26 cellular contexts compared by ENCODE assay signal in genomic region chr11:118109231-118109630, GRCh38. TPM values are rescaled to one million over a fixed set of nuclear protein-coding genes. Genes with fewer than 3 reads are reported as not detected.
DNase-seq lines count a peak whose midpoint lies in the region; ATAC-seq, FAIRE-seq and TF ChIP-seq lines count a peak whose summit lies in the region.
"Had no signal": no experiment of that assay in that cellular context is flagged by ENCODE, and none has a peak within 500 bp of the region (broad histone marks: within the 10 kb centered on the region; RNA-seq: fewer than 3 reads in every experiment).

No MANE protein-coding gene starts in this region.

- POLR2A ChIA-PET in HepG2 (lab: Yijun Ruan, JAX) (no interaction called here), HEK293T (lab: Yijun Ruan, JAX) (no interaction called here)

- no peak for TF ChIP-seq POLR2A in HepG2 (IDR thresholded peaks at IDR 0.05; ENCODE audit: insufficient read depth in 1 of 2, low read depth in 2 of 2, low read length in 2 of 2)

- H2AFZ ChIP-seq in HepG2 (ENCODE audit: low read length): no peak overlapping the region

- H3K4me1 ChIP-seq in liver (ENCODE audit: control insufficient read depth in 4 of 4, insufficient read depth in 4 of 4, low read length in 3 of 4): no peaks in the 10 kb centered on the region
- H3K4me1 ChIP-seq in HepG2 (ENCODE audit: insufficient read depth, low read length): peaks cover 10% of the 10 kb centered on the region
- H3K4me1 ChIP-seq: SJCRH30, tibial nerve had no signal

- H3K27ac ChIP-seq in liver (ENCODE audit: low read depth in 1 of 2, low read length in 2 of 2) (no peak overlapping the region), HepG2 (ENCODE audit: extremely low read length, insufficient read depth, low read length) (no peak overlapping the region)
- H3K27ac ChIP-seq: neutrophil, SJCRH30, tibial nerve had no signal

- in situ Hi-C loops in HepG2 (cut with HindIII; ENCODE audit: extremely low pct_ligation_motif_present, low pct_unique_long_range_greater_than_20kb): no loop called here

- H3K9ac ChIP-seq in liver (ENCODE audit: low read depth in 1 of 2, low read length in 2 of 2): no peak overlapping the region
- no peak overlapping the region for H3K9ac ChIP-seq in HepG2 (ENCODE audit: insufficient read depth, low read depth, low read length)

- CTCF ChIA-PET in HepG2 (lab: Yijun Ruan, JAX; ENCODE audit: low intra/inter-chr PET ratio, low total read pairs): no interaction called here
- CTCF ChIA-PET in HEK293T (lab: Yijun Ruan, JAX): no interaction called here

- TF ChIP-seq RAD21 in liver (IDR thresholded peaks at IDR 0.05): no peak
- no peak for TF ChIP-seq RAD21 in HepG2 (CRISPR knock-in tag; IDR thresholded peaks at IDR 0.05)

- H3K9me3 ChIP-seq in liver (ENCODE audit: control insufficient read depth in 4 of 4, low read length in 3 of 4) (no peaks in the 10 kb centered on the region), HepG2 (ENCODE audit: low read length) (no peaks in the 10 kb centered on the region)
- H3K9me3 ChIP-seq: neutrophil, SJCRH30, tibial nerve had no signal

- 71% methylated on average over 2 of the region's 2 CpGs for WGBS in liver
- 0% methylated on average over 2 of the region's 2 CpGs for WGBS in HepG2 (ENCODE audit: low lambda C conversion rate)

- no peak for FAIRE-seq in HepG2 (lab: Jason Lieb, UNC)
- FAIRE-seq: GM19239 had no signal

- intact Hi-C loops in HepG2 (cut with micrococcal nuclease; ENCODE audit: unreplicated experiment) (no loop called here), left cardiac atrium (cut with DNase I) (no loop called here)

- H3K4me2 ChIP-seq in HepG2 (ENCODE audit: low read depth, low read length): no peak overlapping the region

- H3K36me3 ChIP-seq in liver (ENCODE audit: control insufficient read depth in 4 of 4, insufficient read depth in 3 of 4, low read depth in 1 of 4, low read length in 3 of 4) (no peaks in the 10 kb centered on the region), HepG2 (replicated peaks in 1 of 2; ENCODE audit: control insufficient read depth in 1 of 2, insufficient read depth in 2 of 2, low read length in 2 of 2) (no peaks in the 10 kb centered on the region)
- H3K36me3 ChIP-seq: neutrophil, SJCRH30, tibial nerve had no signal

- no peaks in the 10 kb centered on the region for H3K79me2 ChIP-seq in HepG2 (ENCODE audit: insufficient read depth, low read length)

- no peaks in the 10 kb centered on the region for H4K20me1 ChIP-seq in HepG2 (ENCODE audit: insufficient read depth, low read length)

- DNase-seq in HepG2 (ENCODE audit: low spot score) (no peak), cardiac fibroblast (ENCODE audit: low read depth in 2 of 2) (peak; percentile 9 to 11), left cardiac atrium (no peak), dedifferentiated amniotic fluid mesenchymal stem cell (ENCODE audit: extremely low spot score) (no peak), HEK293T (ENCODE audit: extremely low spot score) (no peak)
- DNase-seq: activated B cell treated with CpG ODN at 0.5 μM for 24 hours; activated naive CD8-positive, alpha-beta T cell treated with anti-CD3 and anti-CD28 coated beads, Interleukin-2, amount 50 U/mL, for 24 hours; CD4-positive, alpha-beta memory T cell; DMS53; H9; left colon; NCI-H2081; NCI-H524; SJCRH30; stimulated activated CD4-positive, alpha-beta T cell treated with anti-CD3 and anti-CD28 coated beads, Interleukin-15, amount 100 ng/mL, for 24 hours; stimulated activated naive CD4-positive, alpha-beta T cell had no signal

- BruUV-seq in HepG2 (replicated peaks; lab: Mats Ljungman, UMichigan): no TSS peak

- ATAC-seq in HepG2 (no peak), left cardiac atrium (peak; percentile 32 to 84), GM21825 (IDR thresholded peaks at IDR 0.05; ENCODE audit: unreplicated experiment) (no peak), GM19023 (IDR thresholded peaks at IDR 0.05; ENCODE audit: unreplicated experiment) (no peak)
- ATAC-seq: activated naive CD8-positive, alpha-beta T cell treated with anti-CD3 and anti-CD28 coated beads, Interleukin-2, amount 50 U/mL, for 24 hours; activated T-helper 17 cell treated with anti-CD3 and anti-CD28 coated beads, Interleukin-2, amount 50 U/mL, for 72 hours; left colon had no signal

- H3K27me3 ChIP-seq in liver (ENCODE audit: control insufficient read depth in 4 of 4, insufficient read depth in 4 of 4, low read length in 3 of 4): no peaks in the 10 kb centered on the region
- peaks cover 5 to 31% of the 10 kb centered on the region in 2 experiments for H3K27me3 ChIP-seq in HepG2 (ENCODE audit: control insufficient read depth in 1 of 2, insufficient read depth in 2 of 2, low read length in 2 of 2)
- H3K27me3 ChIP-seq: neutrophil, SJCRH30, tibial nerve had no signal

- TF ChIP-seq CTCF in liver (IDR thresholded peaks at IDR 0.05; ENCODE audit: low read depth, low read length, missing input control) (no peak), HepG2 (CRISPR knock-in tag; IDR thresholded peaks at IDR 0.05) (no peak), cardiac fibroblast (IDR thresholded peaks at IDR 0.05; ENCODE audit: low read depth, low read length) (no peak)

- H3K4me3 ChIP-seq in liver (ENCODE audit: low read depth in 1 of 3, low read length in 3 of 3) (no peak overlapping the region), HepG2 (replicated peaks in 1 of 3; ENCODE audit: insufficient read depth in 1 of 3, low read depth in 2 of 3, low read length in 3 of 3) (no peak overlapping the region), cardiac fibroblast (replicated peaks in 1 of 2; ENCODE audit: low read depth in 2 of 2, low read length in 2 of 2) (no peak overlapping the region)
- H3K4me3 ChIP-seq: SJCRH30, tibial nerve had no signal

- TF ChIP-seq EP300 in HepG2 (IDR thresholded peaks at IDR 0.05; ENCODE audit: low read depth in 2 of 2, low read length in 2 of 2): no peak
- no peak for TF ChIP-seq EP300 in HepG2 (CRISPR knock-in tag; IDR thresholded peaks at IDR 0.05; ENCODE audit: borderline replicate concordance)

RNA-seq across cellular contexts. Expression of gene SMIM35, which starts 22.5 kb away (rescaled TPM):
- total RNA-seq in liver (not detected), HepG2 (2016; rRNA removed; fragmentation: Illumina TruSeq; extraction: Trizol) (not detected in 2 replicates), left cardiac atrium (not detected)
- polyA plus RNA-seq in liver (under 1 TPM in 1 of 2 donors, not detected in 1; 0.07 TPM), HepG2 (2011; rRNA removed) (0.04 TPM in 1 of 2 replicates, not detected in the other)
- total RNA-seq in HepG2 (2016; cell fraction: cytosol; rRNA removed; fragmentation: Illumina TruSeq; extraction: Trizol; ENCODE audit: low read depth): not detected in 2 replicates
- total RNA-seq in HepG2 (2016; cell fraction: insoluble cytoplasmic fraction; rRNA removed; fragmentation: Illumina TruSeq; extraction: Trizol): not detected in 2 replicates
- total RNA-seq in HepG2 (2016; cell fraction: membrane; rRNA removed; fragmentation: Illumina TruSeq; extraction: Trizol): not detected in 2 replicates
- not detected in 2 replicates for total RNA-seq in HepG2 (2016; cell fraction: nucleus; rRNA removed; fragmentation: Illumina TruSeq; extraction: Trizol)
- 0.01 TPM in 1 of 2 replicates, not detected in the other for polyA plus RNA-seq in HepG2 (2011; cell fraction: cytosol; rRNA removed)
- 0.05 TPM in 2 replicates for polyA plus RNA-seq in HepG2 (2011; cell fraction: nucleus; rRNA removed)
- not detected in 2 replicates for polyA plus RNA-seq in HepG2 (2012)
- polyA plus RNA-seq in HepG2 (2016; cell fraction: cytosol; fragmentation: Illumina TruSeq; extraction: Trizol; ENCODE audit: low read depth): not detected in 2 replicates
- not detected in 2 replicates for polyA plus RNA-seq in HepG2 (2016; cell fraction: insoluble cytoplasmic fraction; fragmentation: Illumina TruSeq; extraction: Trizol; ENCODE audit: low read depth)
- polyA plus RNA-seq in HepG2 (2016; cell fraction: membrane; fragmentation: Illumina TruSeq; extraction: Trizol; ENCODE audit: low read depth): not detected in 2 replicates
- not detected in 2 replicates for polyA plus RNA-seq in HepG2 (2016; cell fraction: nucleus; fragmentation: Illumina TruSeq; extraction: Trizol; ENCODE audit: insufficient read depth, low read depth)
- 0.04 TPM in 1 of 2 replicates, not detected in the other for polyA minus RNA-seq in HepG2 (2011; rRNA and poly(A)+ RNA removed; ENCODE audit: low replicate concordance)
- polyA minus RNA-seq in HepG2 (2011; cell fraction: cytosol; rRNA and poly(A)+ RNA removed): not detected in 2 replicates
- not detected in 2 replicates for polyA minus RNA-seq in HepG2 (2011; cell fraction: nucleus; rRNA and poly(A)+ RNA removed)
- total RNA-seq: A673; activated T-helper 17 cell treated with anti-CD3 and anti-CD28 coated beads, Interleukin-2, amount 50 U/mL, for 72 hours; H9; SJCRH30; tibial nerve had no signal

RNA-seq across cellular contexts. Expression of gene TMPRSS4, which starts 32.4 kb away (rescaled TPM):
- under 1 TPM; 0.08 to 0.33 TPM for total RNA-seq in liver
- under 1 TPM in 1 of 2 donors, not detected in 1; 0.24 TPM for polyA plus RNA-seq in liver
- total RNA-seq in HepG2 (2016; rRNA removed; fragmentation: Illumina TruSeq; extraction: Trizol): not detected in 2 replicates
- total RNA-seq in HepG2 (2016; cell fraction: cytosol; rRNA removed; fragmentation: Illumina TruSeq; extraction: Trizol; ENCODE audit: low read depth): not detected in 2 replicates
- total RNA-seq in HepG2 (2016; cell fraction: insoluble cytoplasmic fraction; rRNA removed; fragmentation: Illumina TruSeq; extraction: Trizol): not detected in 2 replicates
- not detected in 2 replicates for total RNA-seq in HepG2 (2016; cell fraction: membrane; rRNA removed; fragmentation: Illumina TruSeq; extraction: Trizol)
- total RNA-seq in HepG2 (2016; cell fraction: nucleus; rRNA removed; fragmentation: Illumina TruSeq; extraction: Trizol): not detected in 2 replicates
- polyA plus RNA-seq in HepG2 (2011; rRNA removed): 0.18 and 0.32 TPM in 2 replicates
- polyA plus RNA-seq in HepG2 (2011; cell fraction: cytosol; rRNA removed): 0.06 and 0.09 TPM in 2 replicates
- polyA plus RNA-seq in HepG2 (2011; cell fraction: nucleus; rRNA removed): 0.17 and 0.29 TPM in 2 replicates
- 0.27 and 0.35 TPM in 2 replicates for polyA plus RNA-seq in HepG2 (2012)
- polyA plus RNA-seq in HepG2 (2016; cell fraction: cytosol; fragmentation: Illumina TruSeq; extraction: Trizol; ENCODE audit: low read depth): not detected in 2 replicates
- polyA plus RNA-seq in HepG2 (2016; cell fraction: insoluble cytoplasmic fraction; fragmentation: Illumina TruSeq; extraction: Trizol; ENCODE audit: low read depth): not detected in 2 replicates
- polyA plus RNA-seq in HepG2 (2016; cell fraction: membrane; fragmentation: Illumina TruSeq; extraction: Trizol; ENCODE audit: low read depth): not detected in 2 replicates
- polyA plus RNA-seq in HepG2 (2016; cell fraction: nucleus; fragmentation: Illumina TruSeq; extraction: Trizol; ENCODE audit: insufficient read depth, low read depth): not detected in 2 replicates
- not detected in 2 replicates for polyA minus RNA-seq in HepG2 (2011; rRNA and poly(A)+ RNA removed; ENCODE audit: low replicate concordance)
- not detected in 2 replicates for polyA minus RNA-seq in HepG2 (2011; cell fraction: cytosol; rRNA and poly(A)+ RNA removed)
- 0.25 TPM in 1 of 2 replicates, not detected in the other for polyA minus RNA-seq in HepG2 (2011; cell fraction: nucleus; rRNA and poly(A)+ RNA removed)
- not detected for total RNA-seq in left cardiac atrium
- total RNA-seq: A673; activated B cell treated with CpG ODN at 0.5 μM for 24 hours; H9; mononuclear cell; SJCRH30; T-helper 2 cell treated with Interferon-gamma antibody and Interleukin-4, amounts not matched to agents 100 ng/mL and 5 ng/mL, for 36 hours; tibial nerve had no signal
- polyA plus RNA-seq: CD4-positive, alpha-beta memory T cell had no signal

RNA-seq across cellular contexts. Expression of gene SCN4B, which starts 43.4 kb away (rescaled TPM):
- total RNA-seq in liver (under 1 TPM; 0.05 to 0.67 TPM), HepG2 (2016; rRNA removed; fragmentation: Illumina TruSeq; extraction: Trizol) (0.04 TPM in 1 of 2 replicates, not detected in the other), left cardiac atrium (10 to 100 TPM in 1 of 2 donors, 1 to 10 TPM in 1; 5.9 to 11.3 TPM)
- polyA plus RNA-seq in liver (under 1 TPM in 1 of 2 donors, not detected in 1; 0.42 TPM), HepG2 (2011; rRNA removed) (0.29 and 0.38 TPM in 2 replicates)
- not detected in 2 replicates for total RNA-seq in HepG2 (2016; cell fraction: cytosol; rRNA removed; fragmentation: Illumina TruSeq; extraction: Trizol; ENCODE audit: low read depth)
- total RNA-seq in HepG2 (2016; cell fraction: insoluble cytoplasmic fraction; rRNA removed; fragmentation: Illumina TruSeq; extraction: Trizol): 0.19 TPM in 1 of 2 replicates, not detected in the other
- 0.03 TPM in 1 of 2 replicates, not detected in the other for total RNA-seq in HepG2 (2016; cell fraction: membrane; rRNA removed; fragmentation: Illumina TruSeq; extraction: Trizol)
- not detected in 2 replicates for total RNA-seq in HepG2 (2016; cell fraction: nucleus; rRNA removed; fragmentation: Illumina TruSeq; extraction: Trizol)
- 0.13 and 0.19 TPM in 2 replicates for polyA plus RNA-seq in HepG2 (2011; cell fraction: cytosol; rRNA removed)
- polyA plus RNA-seq in HepG2 (2011; cell fraction: nucleus; rRNA removed): 0.64 and 0.72 TPM in 2 replicates
- 0.07 TPM in 2 replicates for polyA plus RNA-seq in HepG2 (2012)
- polyA plus RNA-seq in HepG2 (2016; cell fraction: cytosol; fragmentation: Illumina TruSeq; extraction: Trizol; ENCODE audit: low read depth): not detected in 2 replicates
- 0.20 TPM in 1 of 2 replicates, not detected in the other for polyA plus RNA-seq in HepG2 (2016; cell fraction: insoluble cytoplasmic fraction; fragmentation: Illumina TruSeq; extraction: Trizol; ENCODE audit: low read depth)
- polyA plus RNA-seq in HepG2 (2016; cell fraction: membrane; fragmentation: Illumina TruSeq; extraction: Trizol; ENCODE audit: low read depth): 0.16 TPM in 1 of 2 replicates, not detected in the other
- polyA plus RNA-seq in HepG2 (2016; cell fraction: nucleus; fragmentation: Illumina TruSeq; extraction: Trizol; ENCODE audit: insufficient read depth, low read depth): 0.17 and 0.42 TPM in 2 replicates
- 0.18 TPM in 1 of 2 replicates, not detected in the other for polyA minus RNA-seq in HepG2 (2011; rRNA and poly(A)+ RNA removed; ENCODE audit: low replicate concordance)
- polyA minus RNA-seq in HepG2 (2011; cell fraction: cytosol; rRNA and poly(A)+ RNA removed): not detected in 2 replicates
- 0.39 and 0.75 TPM in 2 replicates for polyA minus RNA-seq in HepG2 (2011; cell fraction: nucleus; rRNA and poly(A)+ RNA removed)
- total RNA-seq: activated B cell treated with CpG ODN at 0.5 μM for 24 hours; CD4-positive, alpha-beta memory T cell; SJCRH30 had no signal
- polyA plus RNA-seq: CD4-positive, alpha-beta memory T cell had no signal

Comparison
In these comparisons a context has a peak if more than half of its experiments do, and no peak if none do; other contexts are left out.
1. ATAC-seq: peak in left cardiac atrium (2 of 2); none in HepG2 (single experiment), GM21825 (single experiment) and GM19023 (single experiment).
2. DNase-seq: peak in cardiac fibroblast (2 of 2); none in HepG2 (single experiment), left cardiac atrium (single experiment), dedifferentiated amniotic fluid mesenchymal stem cell (single experiment) and HEK293T (single experiment).